In the genomic region with DNA sequence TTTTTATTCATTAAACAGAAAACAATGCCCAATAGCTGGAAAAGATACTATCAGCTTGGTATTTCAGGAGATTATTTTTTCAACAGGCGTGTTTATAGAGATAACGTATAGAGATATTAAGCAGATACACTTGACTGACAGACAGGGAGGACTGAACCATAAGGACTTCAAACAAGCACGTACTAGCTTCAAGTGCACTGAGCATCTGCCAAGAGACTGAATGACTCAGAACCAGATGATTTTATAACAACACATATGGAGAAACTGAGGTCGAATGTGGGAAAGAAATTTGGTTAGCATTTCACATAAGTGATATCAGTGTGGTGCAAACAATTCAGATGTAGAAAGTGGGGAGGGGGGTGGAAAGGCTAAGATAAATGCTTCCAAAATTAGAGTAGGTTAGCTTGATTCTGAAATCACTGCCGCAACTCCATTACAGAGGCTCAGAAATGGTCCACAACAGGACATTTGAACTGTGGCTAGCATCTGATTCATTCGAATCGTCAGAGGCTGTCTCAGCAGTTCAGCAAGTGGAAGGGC, we compare ENCODE assay signal across 14 cellular contexts.
A peak's percentile ranks its signal among the peaks of the same experiment; 100 is the strongest.
DNase-seq lines count a peak whose midpoint lies in the region; ATAC-seq and TF ChIP-seq lines count a peak whose summit lies in the region.
"Had no signal": no experiment of that assay in that cellular context is flagged by ENCODE, and none has a peak within 500 bp of the region (broad histone marks: within the 10 kb centered on the region; RNA-seq: fewer than 3 reads in every experiment).

No MANE protein-coding gene starts in this region.

- H3K27ac Mint-ChIP-seq in activated T-helper 17 cell treated with anti-CD3 and anti-CD28 coated beads, Interleukin-2, amount 50 U/mL, for 72 hours, result no peak overlapping the region
- no peak overlapping the region for H3K27ac Mint-ChIP-seq in progenitor cell of endocrine pancreas
- H3K27ac Mint-ChIP-seq: activated CD4-positive, alpha-beta T cell treated with anti-CD3 and anti-CD28 coated beads, Interleukin-2, amount 10 ng/mL, durations not matched to agents 24 days and 14 days; B cell had no signal

- H3K4me1 Mint-ChIP-seq in activated T-helper 17 cell treated with anti-CD3 and anti-CD28 coated beads, Interleukin-2, amount 50 U/mL, for 72 hours, result no peaks in the 10 kb centered on the region
- H3K4me1 Mint-ChIP-seq in progenitor cell of endocrine pancreas (ENCODE audit: low read depth), result no peaks in the 10 kb centered on the region
- H3K4me1 Mint-ChIP-seq: activated CD4-positive, alpha-beta T cell treated with anti-CD3 and anti-CD28 coated beads, Interleukin-2, amount 10 ng/mL, durations not matched to agents 24 days and 14 days had no signal

- ATAC-seq in heart left ventricle (peak in 3 of 4 donors; percentile 76 to 88 (median 86)), left cardiac atrium (peak; percentile 51 to 89)
- ATAC-seq in activated T-helper 17 cell treated with anti-CD3 and anti-CD28 coated beads, Interleukin-2, amount 50 U/mL, for 72 hours (replicated peaks), result peak; percentile 63

- WGBS in heart left ventricle, 4 donors, result 29 to 38% (median 35%) methylated on average over 7 of the region's 7 CpGs

- H3K36me3 Mint-ChIP-seq in activated T-helper 17 cell treated with anti-CD3 and anti-CD28 coated beads, Interleukin-2, amount 50 U/mL, for 72 hours (ENCODE audit: low read depth), result no peaks in the 10 kb centered on the region
- no peaks in the 10 kb centered on the region for H3K36me3 Mint-ChIP-seq in progenitor cell of endocrine pancreas (ENCODE audit: insufficient read depth)

- TF ChIP-seq CTCF in heart left ventricle (IDR thresholded peaks at IDR 0.05), result no peak
- TF ChIP-seq CTCF in right atrium auricular region (IDR thresholded peaks at IDR 0.05), result no peak
- no peak for TF ChIP-seq CTCF in vagina (IDR thresholded peaks at IDR 0.05)
- no peak for TF ChIP-seq CTCF in progenitor cell of endocrine pancreas (IDR thresholded peaks at IDR 0.05; ENCODE audit: unreplicated experiment)

- peaks cover 24% of the 10 kb centered on the region for H3K27me3 Mint-ChIP-seq in activated T-helper 17 cell treated with anti-CD3 and anti-CD28 coated beads, Interleukin-2, amount 50 U/mL, for 72 hours
- no peaks in the 10 kb centered on the region for H3K27me3 Mint-ChIP-seq in progenitor cell of endocrine pancreas
- H3K27me3 Mint-ChIP-seq: B cell had no signal

- no peak overlapping the region for H3K4me3 Mint-ChIP-seq in activated T-helper 17 cell treated with anti-CD3 and anti-CD28 coated beads, Interleukin-2, amount 50 U/mL, for 72 hours
- H3K4me3 Mint-ChIP-seq in progenitor cell of endocrine pancreas (ENCODE audit: low read depth), result no peak overlapping the region
- H3K4me3 Mint-ChIP-seq: activated CD4-positive, alpha-beta T cell treated with anti-CD3 and anti-CD28 coated beads, Interleukin-2, amount 10 ng/mL, durations not matched to agents 24 days and 14 days; B cell had no signal

- intact Hi-C loops in heart left ventricle (cut with DNase I), result loop anchor here in 1 of 10 donors (10.0 kb wide), 1 partner anchor 64 kb away; no protein-coding TSS in a partner anchor
- intact Hi-C loops in left cardiac atrium (cut with DNase I), result no loop called here
- intact Hi-C loops in vagina (cut with DNase I), result no loop called here

- H3K4me3 ChIP-seq in heart left ventricle, result no peak overlapping the region
- H3K4me3 ChIP-seq in right atrium auricular region, result no peak overlapping the region
- H3K4me3 ChIP-seq in vagina, result no peak overlapping the region

- H3K27ac ChIP-seq in heart left ventricle (no peak overlapping the region), right atrium auricular region (peak overlapping the region in 1 of 2 donors; percentile 37), vagina (peak overlapping the region; percentile 42)

- H3K9me3 Mint-ChIP-seq in activated T-helper 17 cell treated with anti-CD3 and anti-CD28 coated beads, Interleukin-2, amount 50 U/mL, for 72 hours, result no peaks in the 10 kb centered on the region
- no peaks in the 10 kb centered on the region for H3K9me3 Mint-ChIP-seq in progenitor cell of endocrine pancreas (ENCODE audit: low read depth)
- H3K9me3 Mint-ChIP-seq: activated CD4-positive, alpha-beta T cell treated with anti-CD3 and anti-CD28 coated beads, Interleukin-2, amount 10 ng/mL, durations not matched to agents 24 days and 14 days had no signal

- H3K27me3 ChIP-seq in heart left ventricle, result no peaks in the 10 kb centered on the region
- H3K27me3 ChIP-seq in right atrium auricular region, result no peaks in the 10 kb centered on the region
- H3K27me3 ChIP-seq in vagina, result no peaks in the 10 kb centered on the region

- DNase-seq in heart left ventricle (peak in 1 of 5 donors; percentile 33), right atrium auricular region (ENCODE audit: low spot score) (no peak), left cardiac atrium (no peak), vagina (ENCODE audit: extremely low spot score in 2 of 2) (no peak), progenitor cell of endocrine pancreas (ENCODE audit: low spot score, unreplicated experiment) (no peak), RKO (ENCODE audit: low spot score) (no peak), SKM-1 treated with dmso at 0.1 percent for 144 hours (lab: John Stamatoyannopoulos, UW; ENCODE audit: unreplicated experiment) (no peak)
- DNase-seq: activated CD4-positive, alpha-beta T cell treated with anti-CD3 and anti-CD28 coated beads, Interleukin-2, amount 10 ng/mL, durations not matched to agents 24 days and 14 days; activated naive CD4-positive, alpha-beta T cell; KG1; NCI-H2227 treated with DMSO at 0.1 percent for 48 hours; stimulated activated CD4-positive, alpha-beta T cell treated with anti-CD3 and anti-CD28 coated beads, Interleukin-15, amount 100 ng/mL, for 24 hours had no signal

- H3K36me3 ChIP-seq in heart left ventricle (no peaks in the 10 kb centered on the region), right atrium auricular region (no peaks in the 10 kb centered on the region), vagina (no peaks in the 10 kb centered on the region)

- H3K4me1 ChIP-seq in heart left ventricle (peaks cover 0 to 14% (median 3%) of the 10 kb centered on the region in 12 donors), right atrium auricular region (peaks cover 0 to 14% of the 10 kb centered on the region in 2 donors), vagina (peaks cover 32% of the 10 kb centered on the region)

- TF ChIP-seq POLR2A in heart left ventricle (IDR thresholded peaks at IDR 0.05), result no peak
- TF ChIP-seq POLR2A in vagina (IDR thresholded peaks at IDR 0.05), result no peak

- H3K9me3 ChIP-seq in heart left ventricle (no peaks in the 10 kb centered on the region), right atrium auricular region (no peaks in the 10 kb centered on the region), vagina (no peaks in the 10 kb centered on the region)
